8 cellular contexts compared by ENCODE assay signal in the genomic region with DNA sequence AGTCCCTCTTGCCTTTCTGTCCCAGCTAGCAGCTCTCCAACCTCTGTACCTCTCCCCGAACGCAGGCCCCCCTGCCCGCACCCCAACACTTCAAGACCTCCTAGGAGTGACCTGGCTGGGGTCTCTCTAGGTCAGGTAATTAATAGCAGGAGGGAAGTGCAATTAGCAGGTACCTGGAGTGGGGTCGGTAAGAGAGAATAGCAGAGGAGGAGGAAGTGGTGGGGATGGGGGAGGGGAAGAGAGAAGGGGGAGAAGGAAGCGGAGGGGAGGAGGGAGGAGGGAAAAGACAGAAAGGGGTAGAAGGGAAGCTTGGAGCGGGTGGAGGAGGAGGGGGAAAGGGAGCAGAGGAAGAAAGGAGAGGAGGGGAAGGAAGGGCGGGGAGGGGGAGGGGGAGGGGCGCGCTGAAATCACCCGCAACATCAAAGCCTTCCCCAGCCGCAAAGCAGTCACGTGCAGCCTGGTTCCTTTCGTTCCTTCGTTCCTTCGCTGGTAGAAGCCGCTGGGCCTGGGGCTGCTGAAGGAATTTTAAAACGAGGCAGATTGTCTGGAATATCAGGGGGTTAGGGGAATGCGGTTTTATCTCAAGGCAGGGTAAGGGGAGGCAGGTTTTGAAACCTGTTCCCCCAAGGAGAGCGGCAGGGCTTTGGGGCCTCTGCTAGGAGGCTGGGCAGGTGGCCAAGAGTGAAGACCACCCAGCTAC. TPM values are rescaled to one million over a fixed set of nuclear protein-coding genes. Genes with fewer than 3 reads are reported as not detected.
DNase-seq lines count a peak whose midpoint lies in the region; ATAC-seq and TF ChIP-seq lines count a peak whose summit lies in the region.

No MANE protein-coding gene starts in this region.

- intact Hi-C loops in upper lobe of right lung (cut with DNase I) = no loop called here

- no peaks in the 10 kb centered on the region for H4K20me1 ChIP-seq in OCI-LY3 (ENCODE audit: insufficient read depth, low read length)

- H3K9me3 Mint-ChIP-seq in naive thymus-derived CD8-positive, alpha-beta T cell = no peaks in the 10 kb centered on the region

- peak overlapping the region; percentile 96 for H3K4me2 ChIP-seq in OCI-LY3 (ENCODE audit: low read length)

- TF ChIP-seq CTCF in OCI-LY3 (IDR thresholded peaks at IDR 0.05; ENCODE audit: low read depth, low read length) (no peak), upper lobe of right lung (IDR thresholded peaks at IDR 0.05) (no peak)

- POLR2A ChIA-PET in naive thymus-derived CD8-positive, alpha-beta T cell (lab: Charles Lee) = interaction anchor here (5.8 to 5.9 kb wide), 2 partner anchors 9 to 14 kb away, joined by 30 to 35 read pairs; no protein-coding TSS in a partner anchor

- no peaks in the 10 kb centered on the region for H3K27me3 Mint-ChIP-seq in naive thymus-derived CD8-positive, alpha-beta T cell

- H3K36me3 ChIP-seq in OCI-LY3 (replicated peaks; ENCODE audit: low read depth, low read length) (no peaks in the 10 kb centered on the region), upper lobe of right lung (no peaks in the 10 kb centered on the region)

- H3K27me3 ChIP-seq in OCI-LY3 (ENCODE audit: low read depth, low read length) = peaks cover 16% of the 10 kb centered on the region
- H3K27me3 ChIP-seq in upper lobe of right lung = no peaks in the 10 kb centered on the region

- peaks cover 25% of the 10 kb centered on the region for H3K4me1 ChIP-seq in OCI-LY3 (ENCODE audit: low read length)
- H3K4me1 ChIP-seq in upper lobe of right lung = peaks cover 18% of the 10 kb centered on the region

- H3K9ac ChIP-seq in OCI-LY3 (ENCODE audit: low read length) = peak overlapping the region; percentile 73

- H2AFZ ChIP-seq in OCI-LY3 (ENCODE audit: low read depth, low read length) = peak overlapping the region; percentile 76

- peak overlapping the region; percentile 76 to 98 (median 91) for H3K27ac Mint-ChIP-seq in naive thymus-derived CD8-positive, alpha-beta T cell

- H3K79me2 ChIP-seq in OCI-LY3 (ENCODE audit: low read length) = no peaks in the 10 kb centered on the region

- H3K9me3 ChIP-seq in OCI-LY3 (ENCODE audit: insufficient read depth, low read length) (no peaks in the 10 kb centered on the region), upper lobe of right lung (no peaks in the 10 kb centered on the region)

- H3K4me3 ChIP-seq in OCI-LY3 (ENCODE audit: low read length) (peak overlapping the region; percentile 72), upper lobe of right lung (no peak overlapping the region)

- peak; percentile 76 for DNase-seq in CMK (ENCODE audit: low read depth)
- peak; percentile 53 for DNase-seq in activated naive CD4-positive, alpha-beta T cell treated with Interleukin-2 at 50 U/mL for 16 hours
- DNase-seq in naive thymus-derived CD8-positive, alpha-beta T cell = peak in 9 of 10 donors; percentile 31 to 66 (median 52)
- no peak for DNase-seq in SHP77 treated with DMSO at 0.1 percent for 48 hours (lab: John Stamatoyannopoulos, UW)
- no peak for DNase-seq in upper lobe of right lung

- H3K4me1 Mint-ChIP-seq in naive thymus-derived CD8-positive, alpha-beta T cell = peaks cover 43 to 97% (median 91%) of the 10 kb centered on the region in 4 donors

- H3K36me3 Mint-ChIP-seq in naive thymus-derived CD8-positive, alpha-beta T cell = no peaks in the 10 kb centered on the region

- H3K4me3 Mint-ChIP-seq in naive thymus-derived CD8-positive, alpha-beta T cell = peak overlapping the region; percentile 68 to 85 (median 83)

- peak overlapping the region; percentile 45 for H3K27ac ChIP-seq in OCI-LY3 (ENCODE audit: low read length)
- H3K27ac ChIP-seq in upper lobe of right lung = no peak overlapping the region

- ATAC-seq in naive thymus-derived CD8-positive, alpha-beta T cell = peak; percentile 18 to 29
- ATAC-seq in HG02678 (IDR thresholded peaks at IDR 0.05; ENCODE audit: unreplicated experiment) (no peak), upper lobe of right lung (no peak), GM18907 (IDR thresholded peaks at IDR 0.05; ENCODE audit: unreplicated experiment) (no peak)

RNA-seq across cellular contexts. Expression of gene TCF20, which starts 29.3 kb away (rescaled TPM):
- 100 to 1,000 TPM in 1 of 2 experiments, 10 to 100 TPM in 1; 98.2 to 109 TPM for total RNA-seq in naive thymus-derived CD8-positive, alpha-beta T cell
- 1 to 10 TPM; 1.3 to 3.4 (median 2.4) TPM for polyA plus RNA-seq in naive thymus-derived CD8-positive, alpha-beta T cell
- total RNA-seq in upper lobe of right lung = 47.4 TPM

Comparison
In these comparisons a context has a peak if more than half of its experiments do, and no peak if none do; other contexts are left out.
1. DNase-seq: peak in CMK (single experiment), activated naive CD4-positive, alpha-beta T cell treated with Interleukin-2 at 50 U/mL for 16 hours (single experiment) and naive thymus-derived CD8-positive, alpha-beta T cell (9 of 10); none in SHP77 treated with DMSO at 0.1 percent for 48 hours (single experiment) and upper lobe of right lung (single experiment).
2. ATAC-seq: peak in naive thymus-derived CD8-positive, alpha-beta T cell (2 of 2); none in HG02678 (single experiment), upper lobe of right lung (single experiment) and GM18907 (single experiment).